In the genomic region with DNA sequence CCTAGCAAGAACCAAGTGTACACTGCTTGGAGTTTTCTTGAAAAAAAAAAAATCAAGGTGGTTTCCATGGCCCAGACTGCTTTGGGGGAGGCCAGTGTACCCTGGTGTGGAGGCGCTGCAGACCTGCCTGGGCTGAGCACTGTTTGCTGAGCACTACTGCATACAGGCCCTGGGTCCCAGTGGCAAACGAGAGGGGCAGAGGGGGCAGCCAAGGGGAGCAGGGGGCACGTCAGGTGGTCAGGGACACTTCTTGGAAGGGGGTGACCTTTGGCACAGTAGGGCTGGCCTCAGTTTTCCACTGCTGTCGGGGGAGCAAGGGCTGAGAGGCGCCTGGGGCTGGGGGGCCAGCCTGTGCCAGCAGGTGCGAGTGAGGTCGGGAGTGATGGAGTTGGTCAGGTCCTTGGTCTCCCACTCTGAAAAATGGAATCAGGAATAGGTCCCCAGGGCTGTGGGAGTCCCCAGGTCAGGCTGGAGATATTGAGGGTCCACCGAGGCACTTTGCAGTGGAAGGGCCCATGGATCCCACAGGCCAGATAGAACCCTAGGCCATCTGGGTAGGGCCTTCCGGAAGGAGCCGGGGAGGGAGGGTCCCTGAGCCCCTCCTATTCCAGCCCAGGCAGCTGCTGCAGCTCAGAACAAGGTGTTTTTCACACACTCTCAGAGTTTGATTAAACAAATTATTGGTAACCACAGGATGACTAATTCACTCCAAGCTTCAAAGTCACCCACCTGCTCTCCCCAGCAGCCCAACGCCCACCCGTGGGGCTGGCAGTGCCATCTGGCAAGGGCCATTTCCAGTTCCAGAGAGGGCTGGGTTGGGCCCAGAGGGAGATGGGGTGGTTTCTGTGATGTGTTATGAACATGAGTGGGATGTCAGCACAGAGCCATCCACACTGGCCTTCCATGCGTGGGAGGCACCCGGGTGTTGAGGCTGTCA, we compare ENCODE assay signal across 8 cellular contexts. TPM values are rescaled to one million over a fixed set of nuclear protein-coding genes. Genes with fewer than 3 reads are reported as not detected.
DNase-seq lines count a peak whose midpoint lies in the region; ATAC-seq, FAIRE-seq and TF ChIP-seq lines count a peak whose summit lies in the region.

No MANE protein-coding gene starts in this region.

- intact Hi-C loops in kidney (cut with DNase I), result no loop called here

- H3K9me3 ChIP-seq in kidney (ENCODE audit: control insufficient read depth in 1 of 2, low read length in 2 of 2), result no peaks in the 10 kb centered on the region

- no peaks in the 10 kb centered on the region for H3K36me3 ChIP-seq in kidney (ENCODE audit: control insufficient read depth in 1 of 2, insufficient read depth in 2 of 2, low read length in 2 of 2)

- H3K27me3 Mint-ChIP-seq in activated T-cell treated with anti-CD3 and anti-CD28 coated beads, Interleukin-2, amount 50 U/mL, for 72 hours (ENCODE audit: low read depth), result no peaks in the 10 kb centered on the region

- peak overlapping the region; percentile 88 to 96 for H3K4me3 Mint-ChIP-seq in activated T-cell treated with anti-CD3 and anti-CD28 coated beads, Interleukin-2, amount 50 U/mL, for 72 hours

- H3K4me3 ChIP-seq in kidney (ENCODE audit: low read length in 2 of 2), result peak overlapping the region; percentile 32 to 49

- ATAC-seq in activated T-cell treated with anti-CD3 and anti-CD28 coated beads, Interleukin-2, amount 50 U/mL, for 72 hours (replicated peaks in 1 of 2), result no peak
- ATAC-seq in HG03196 (IDR thresholded peaks at IDR 0.05; ENCODE audit: unreplicated experiment), result no peak
- ATAC-seq in omental fat pad (ENCODE audit: low FRiP score), result no peak

- no peaks in the 10 kb centered on the region for H3K36me3 Mint-ChIP-seq in activated T-cell treated with anti-CD3 and anti-CD28 coated beads, Interleukin-2, amount 50 U/mL, for 72 hours (ENCODE audit: insufficient read depth in 2 of 2)

- H3K4me1 ChIP-seq in kidney (ENCODE audit: control insufficient read depth in 1 of 2, insufficient read depth in 1 of 2, low read depth in 1 of 2, low read length in 2 of 2), result peaks cover 0 to 20% of the 10 kb centered on the region in 2 donors

- peak; percentile 23 for DNase-seq in M059J (ENCODE audit: low read depth)
- peak; percentile 67 to 77 for DNase-seq in activated T-cell treated with anti-CD3 and anti-CD28 coated beads, Interleukin-2, amount 50 U/mL, for 72 hours
- no peak for DNase-seq in kidney
- DNase-seq in stimulated activated CD8-positive, alpha-beta memory T cell treated with anti-CD3 and anti-CD28 coated beads, Interleukin-12 subunit alpha, Interleukin-12 subunit beta, amount 100 ng/mL, for 4 hours (ENCODE audit: low read depth), result peak; percentile 70
- no peak for DNase-seq in dedifferentiated amniotic fluid mesenchymal stem cell (ENCODE audit: extremely low spot score)
- DNase-seq in omental fat pad (ENCODE audit: low spot score), result no peak

- no peaks in the 10 kb centered on the region for H3K9me3 Mint-ChIP-seq in activated T-cell treated with anti-CD3 and anti-CD28 coated beads, Interleukin-2, amount 50 U/mL, for 72 hours

- FAIRE-seq in kidney (lab: Jason Lieb, UNC), result no peak

- TF ChIP-seq CTCF in 22Rv1 (IDR thresholded peaks at IDR 0.05), result no peak
- no peak for TF ChIP-seq CTCF in kidney (IDR thresholded peaks at IDR 0.05; ENCODE audit: borderline replicate concordance, extremely low read depth, insufficient read depth)
- TF ChIP-seq CTCF in omental fat pad (IDR thresholded peaks at IDR 0.05), result no peak

- H3K27ac Mint-ChIP-seq in activated T-cell treated with anti-CD3 and anti-CD28 coated beads, Interleukin-2, amount 50 U/mL, for 72 hours, result peak overlapping the region; percentile 97

- H3K27ac ChIP-seq in 22Rv1, result peak overlapping the region; percentile 96; the same call in 1 of the 2 replicates
- no peak overlapping the region for H3K27ac ChIP-seq in kidney (ENCODE audit: low read depth in 2 of 2, low read length in 2 of 2)

- H3K4me1 Mint-ChIP-seq in activated T-cell treated with anti-CD3 and anti-CD28 coated beads, Interleukin-2, amount 50 U/mL, for 72 hours (ENCODE audit: low read depth), result peaks cover 47% of the 10 kb centered on the region

- peak overlapping the region in 1 of 2 donors; percentile 58 for H3K9ac ChIP-seq in kidney (ENCODE audit: low read length in 2 of 2)

RNA-seq across cellular contexts. Expression of gene ZFPM1, which starts 3.5 kb away (rescaled TPM):
- 0.10 and 1.9 TPM in 2 replicates for total RNA-seq in M059J (2014; rRNA removed; shearing (Covaris generic))
- 10 to 100 TPM; 12.2 to 13.8 TPM for total RNA-seq in activated T-cell treated with anti-CD3 and anti-CD28 coated beads, Interleukin-2, amount 50 U/mL, for 72 hours
- 9.2 TPM for total RNA-seq in kidney
- 1.9 TPM for polyA plus RNA-seq in kidney (ENCODE audit: insufficient read depth, low read depth, low replicate concordance)
- 1 to 10 TPM in 2 of 4 donors, under 1 TPM in 2; 0.50 to 4.0 (median 1.3) TPM for total RNA-seq in omental fat pad

Comparison
In these comparisons a context has a peak if more than half of its experiments do, and no peak if none do; other contexts are left out.
1. DNase-seq: peak in M059J (single experiment), activated T-cell treated with anti-CD3 and anti-CD28 coated beads, Interleukin-2, amount 50 U/mL, for 72 hours (2 of 2) and stimulated activated CD8-positive, alpha-beta memory T cell treated with anti-CD3 and anti-CD28 coated beads, Interleukin-12 subunit alpha, Interleukin-12 subunit beta, amount 100 ng/mL, for 4 hours (single experiment); none in kidney (single experiment), dedifferentiated amniotic fluid mesenchymal stem cell (single experiment) and omental fat pad (single experiment).